8 cellular contexts compared by ENCODE assay signal in the genomic region with DNA sequence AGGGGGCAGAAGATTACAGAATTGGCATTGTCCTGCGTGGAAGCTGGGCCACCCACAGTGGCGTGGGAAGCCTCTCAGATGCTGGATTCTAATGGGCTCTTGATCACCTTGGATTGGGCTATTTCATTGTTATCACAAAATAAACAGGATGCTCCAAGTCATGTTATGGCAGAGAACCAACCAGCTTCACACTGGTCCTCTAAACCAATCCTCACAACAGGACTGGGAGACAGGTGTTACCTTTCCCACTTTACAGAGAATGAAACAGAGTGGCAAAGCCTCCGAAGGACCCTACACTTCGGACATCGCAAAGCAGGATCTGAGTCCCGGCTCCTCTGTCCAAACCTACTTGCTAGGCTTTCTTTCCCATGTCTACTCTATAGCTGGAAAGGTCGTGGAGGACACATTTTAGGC. TPM values are rescaled to one million over a fixed set of nuclear protein-coding genes. Genes with fewer than 3 reads are reported as not detected.
DNase-seq lines count a peak whose midpoint lies in the region; ATAC-seq, FAIRE-seq and TF ChIP-seq lines count a peak whose summit lies in the region.

No MANE protein-coding gene starts in this region.

- H3K4me3 ChIP-seq in keratinocyte (ENCODE audit: control insufficient read depth in 2 of 3, extremely low read depth in 1 of 3, insufficient read depth in 2 of 3, low read depth in 1 of 3, low read length in 3 of 3) (peak overlapping the region; percentile 72 to 88 (median 83)), thoracic aorta (peak overlapping the region; percentile 89)

- H3K36me3 Mint-ChIP-seq in activated CD4-positive, alpha-beta T cell treated with anti-CD3 and anti-CD28 coated beads, Interleukin-2, amount 10 ng/mL, durations not matched to agents 7 days and 5 days (ENCODE audit: low read depth), result peaks cover 10% of the 10 kb centered on the region
- no peaks in the 10 kb centered on the region for H3K36me3 Mint-ChIP-seq in activated naive CD8-positive, alpha-beta T cell treated with anti-CD3 and anti-CD28 coated beads, Interleukin-2, amount 50 U/mL, for 24 hours (ENCODE audit: low read depth)

- peak overlapping the region; percentile 88 for H3K4me2 ChIP-seq in keratinocyte (ENCODE audit: control insufficient read depth, extremely low read depth, insufficient read depth, low read depth, low read length)

- H3K9ac ChIP-seq in keratinocyte (ENCODE audit: control insufficient read depth, extremely low read depth, insufficient read depth, low read length), result peak overlapping the region; percentile 92

- peaks cover 52% of the 10 kb centered on the region for H3K4me1 ChIP-seq in keratinocyte (ENCODE audit: control insufficient read depth, extremely low read depth, insufficient read depth, low read length)
- H3K4me1 ChIP-seq in thoracic aorta (ENCODE audit: control insufficient read depth in 1 of 2, low read depth in 2 of 2), result peaks cover 31 to 45% of the 10 kb centered on the region in 2 donors

- DNase-seq in activated CD4-positive, alpha-beta T cell treated with anti-CD3 and anti-CD28 coated beads, Interleukin-2, amount 10 ng/mL, durations not matched to agents 7 days and 5 days, result no peak
- DNase-seq in activated CD4-positive, alpha-beta T cell treated with anti-CD3 and anti-CD28 coated beads for 1 hour, result no peak
- DNase-seq in activated naive CD8-positive, alpha-beta T cell treated with anti-CD3 and anti-CD28 coated beads, Interleukin-2, amount 50 U/mL, for 24 hours, result no peak
- DNase-seq in keratinocyte (ENCODE audit: low read depth, low spot score) (no peak), thoracic aorta (ENCODE audit: low spot score) (no peak)
- no peak for DNase-seq in activated effector memory CD4-positive, alpha-beta T cell treated with Interleukin-2 at 50 U/mL for 16 hours

- H3K27me3 ChIP-seq in keratinocyte (ENCODE audit: control insufficient read depth, extremely low read depth, insufficient read depth, low read length) (no peaks in the 10 kb centered on the region), thoracic aorta (replicated peaks; ENCODE audit: insufficient read depth) (no peaks in the 10 kb centered on the region)

- ATAC-seq in activated naive CD8-positive, alpha-beta T cell treated with anti-CD3 and anti-CD28 coated beads, Interleukin-2, amount 50 U/mL, for 24 hours, result no peak
- ATAC-seq in thoracic aorta (ENCODE audit: insufficient number of reproducible peaks, low FRiP score, low read depth), result peak; percentile 14
- ATAC-seq in activated CD4-positive, CD25-positive, alpha-beta regulatory T cell treated with anti-CD3 and anti-CD28 coated beads, Interleukin-2, amount 50 U/mL, for 24 hours, result no peak
- ATAC-seq in HG03432 (IDR thresholded peaks at IDR 0.05; ENCODE audit: unreplicated experiment), result no peak

- POLR2A ChIA-PET in activated CD4-positive, alpha-beta T cell treated with anti-CD3 and anti-CD28 coated beads, Interleukin-2, amount 10 ng/mL, durations not matched to agents 7 days and 5 days (lab: Charles Lee), result no interaction called here

- H3K9me3 ChIP-seq in keratinocyte (ENCODE audit: control insufficient read depth, low read depth, low read length) (no peaks in the 10 kb centered on the region), thoracic aorta (no peaks in the 10 kb centered on the region)

- peaks cover 6% of the 10 kb centered on the region for H3K9me1 ChIP-seq in keratinocyte (ENCODE audit: control insufficient read depth, extremely low read depth, insufficient read depth, low read length)

- no peak for TF ChIP-seq CTCF in keratinocyte (optimal IDR thresholded peaks at IDR 0.05 in 1 of 3, IDR thresholded peaks at IDR 0.05 in 1 of 3, conservative IDR thresholded peaks at IDR 0.05 in 1 of 3; ENCODE audit: extremely low read depth in 1 of 3, insufficient read depth in 2 of 3, low read length in 3 of 3)
- TF ChIP-seq CTCF in thoracic aorta (IDR thresholded peaks at IDR 0.05), result no peak

- FAIRE-seq in keratinocyte (lab: Jason Lieb, UNC), result no peak

- H3K27ac ChIP-seq in keratinocyte (ENCODE audit: control insufficient read depth, insufficient read depth, low read length), result peak overlapping the region; percentile 75
- peak overlapping the region; percentile 96 to 98 for H3K27ac ChIP-seq in thoracic aorta

- CTCF ChIA-PET in activated CD4-positive, alpha-beta T cell treated with anti-CD3 and anti-CD28 coated beads, Interleukin-2, amount 10 ng/mL, durations not matched to agents 7 days and 5 days (lab: Charles Lee), result interaction anchor here (0.6 to 2.1 kb wide), 10 partner anchors 8 to 225 kb away, joined by 3 to 13 read pairs (median 6); partner anchors contain the start of gene IRGM

- no peaks in the 10 kb centered on the region for H3K9me3 Mint-ChIP-seq in activated CD4-positive, alpha-beta T cell treated with anti-CD3 and anti-CD28 coated beads, Interleukin-2, amount 10 ng/mL, durations not matched to agents 7 days and 5 days
- no peaks in the 10 kb centered on the region for H3K9me3 Mint-ChIP-seq in activated naive CD8-positive, alpha-beta T cell treated with anti-CD3 and anti-CD28 coated beads, Interleukin-2, amount 50 U/mL, for 24 hours

- peaks cover 29% of the 10 kb centered on the region for H3K79me2 ChIP-seq in keratinocyte (ENCODE audit: control insufficient read depth, insufficient read depth, low read length)

- peaks cover 2% of the 10 kb centered on the region for H3K27me3 Mint-ChIP-seq in activated CD4-positive, alpha-beta T cell treated with anti-CD3 and anti-CD28 coated beads, Interleukin-2, amount 10 ng/mL, durations not matched to agents 7 days and 5 days
- peaks cover 4% of the 10 kb centered on the region for H3K27me3 Mint-ChIP-seq in activated naive CD8-positive, alpha-beta T cell treated with anti-CD3 and anti-CD28 coated beads, Interleukin-2, amount 50 U/mL, for 24 hours

- no peaks in the 10 kb centered on the region for H4K20me1 ChIP-seq in keratinocyte (ENCODE audit: control insufficient read depth, extremely low read depth, insufficient read depth, low read length)

- peak overlapping the region; percentile 79 for H3K27ac Mint-ChIP-seq in activated CD4-positive, alpha-beta T cell treated with anti-CD3 and anti-CD28 coated beads, Interleukin-2, amount 10 ng/mL, durations not matched to agents 7 days and 5 days
- peak overlapping the region; percentile 60 for H3K27ac Mint-ChIP-seq in activated naive CD8-positive, alpha-beta T cell treated with anti-CD3 and anti-CD28 coated beads, Interleukin-2, amount 50 U/mL, for 24 hours

- H2AFZ ChIP-seq in keratinocyte (ENCODE audit: control insufficient read depth, low read length), result peak overlapping the region; percentile 93

- peak overlapping the region; percentile 98 for H3K4me3 Mint-ChIP-seq in activated CD4-positive, alpha-beta T cell treated with anti-CD3 and anti-CD28 coated beads, Interleukin-2, amount 10 ng/mL, durations not matched to agents 7 days and 5 days
- peak overlapping the region; percentile 97 for H3K4me3 Mint-ChIP-seq in activated naive CD8-positive, alpha-beta T cell treated with anti-CD3 and anti-CD28 coated beads, Interleukin-2, amount 50 U/mL, for 24 hours

- H3K4me1 Mint-ChIP-seq in activated CD4-positive, alpha-beta T cell treated with anti-CD3 and anti-CD28 coated beads, Interleukin-2, amount 10 ng/mL, durations not matched to agents 7 days and 5 days, result peaks cover 58% of the 10 kb centered on the region
- H3K4me1 Mint-ChIP-seq in activated naive CD8-positive, alpha-beta T cell treated with anti-CD3 and anti-CD28 coated beads, Interleukin-2, amount 50 U/mL, for 24 hours, result peaks cover 51% of the 10 kb centered on the region

- H3K36me3 ChIP-seq in keratinocyte (ENCODE audit: control insufficient read depth in 2 of 2, extremely low read depth in 1 of 2, insufficient read depth in 2 of 2, low read length in 2 of 2) (peaks cover 0 to 4% of the 10 kb centered on the region in 2 experiments), thoracic aorta (no peaks in the 10 kb centered on the region)

- dilution Hi-C loops in keratinocyte (cut with MboI; ENCODE audit: extremely low pct_ligation_motif_present, low sequenced_read_pairs), result no loop called here

RNA-seq across cellular contexts. Expression of gene SMIM3, which starts 0.4 kb away (rescaled TPM):
- total RNA-seq in activated CD4-positive, alpha-beta T cell treated with anti-CD3 and anti-CD28 coated beads, Interleukin-2, amount 10 ng/mL, durations not matched to agents 7 days and 5 days, result 1 to 10 TPM; 8.4 to 8.9 TPM
- 21.1 to 37.0 TPM (median 29.7 TPM) in 3 replicates for polyA plus RNA-seq in keratinocyte
- 18.5 TPM for polyA plus RNA-seq in keratinocyte (2011; ENCODE audit: low read depth)
- 32.6 and 36.5 TPM in 2 replicates for polyA plus RNA-seq in keratinocyte (2011; cell fraction: cytosol; rRNA removed)
- polyA plus RNA-seq in keratinocyte (2011; cell fraction: nucleus; rRNA removed), result 15.8 and 17.0 TPM in 2 replicates
- polyA plus RNA-seq in keratinocyte (2012; ENCODE audit: low replicate concordance), result 19.2 TPM in 2 replicates
- 11.4 to 14.1 TPM (median 12.1 TPM) in 3 replicates for polyA minus RNA-seq in keratinocyte
- polyA minus RNA-seq in keratinocyte (2011; cell fraction: cytosol; rRNA and poly(A)+ RNA removed), result 12.9 TPM
- 3.0 and 4.4 TPM in 2 replicates for polyA minus RNA-seq in keratinocyte (2011; cell fraction: nucleus; rRNA and poly(A)+ RNA removed)
- total RNA-seq in thoracic aorta, result 10 to 100 TPM; 28.4 to 46.4 TPM

RNA-seq across cellular contexts. Expression of gene DCTN4, which starts 19.3 kb away (rescaled TPM):
- total RNA-seq in activated CD4-positive, alpha-beta T cell treated with anti-CD3 and anti-CD28 coated beads, Interleukin-2, amount 10 ng/mL, durations not matched to agents 7 days and 5 days, result 10 to 100 TPM; 38.7 to 45.6 TPM
- 37.7 to 46.4 TPM (median 44.3 TPM) in 3 replicates for polyA plus RNA-seq in keratinocyte
- polyA plus RNA-seq in keratinocyte (2011; ENCODE audit: low read depth), result 32.4 TPM
- 42.2 and 56.1 TPM in 2 replicates for polyA plus RNA-seq in keratinocyte (2011; cell fraction: cytosol; rRNA removed)
- polyA plus RNA-seq in keratinocyte (2011; cell fraction: nucleus; rRNA removed), result 48.2 and 48.7 TPM in 2 replicates
- 19.1 and 26.3 TPM in 2 replicates for polyA plus RNA-seq in keratinocyte (2012; ENCODE audit: low replicate concordance)
- polyA minus RNA-seq in keratinocyte, result 55.7 to 69.8 TPM (median 68.1 TPM) in 3 replicates
- 32.0 TPM for polyA minus RNA-seq in keratinocyte (2011; cell fraction: cytosol; rRNA and poly(A)+ RNA removed)
- 35.3 and 58.6 TPM in 2 replicates for polyA minus RNA-seq in keratinocyte (2011; cell fraction: nucleus; rRNA and poly(A)+ RNA removed)
- 10 to 100 TPM; 37.9 to 49.0 TPM for total RNA-seq in thoracic aorta
